ENCODE assay signal across 1 cellular context in the genomic region with DNA sequence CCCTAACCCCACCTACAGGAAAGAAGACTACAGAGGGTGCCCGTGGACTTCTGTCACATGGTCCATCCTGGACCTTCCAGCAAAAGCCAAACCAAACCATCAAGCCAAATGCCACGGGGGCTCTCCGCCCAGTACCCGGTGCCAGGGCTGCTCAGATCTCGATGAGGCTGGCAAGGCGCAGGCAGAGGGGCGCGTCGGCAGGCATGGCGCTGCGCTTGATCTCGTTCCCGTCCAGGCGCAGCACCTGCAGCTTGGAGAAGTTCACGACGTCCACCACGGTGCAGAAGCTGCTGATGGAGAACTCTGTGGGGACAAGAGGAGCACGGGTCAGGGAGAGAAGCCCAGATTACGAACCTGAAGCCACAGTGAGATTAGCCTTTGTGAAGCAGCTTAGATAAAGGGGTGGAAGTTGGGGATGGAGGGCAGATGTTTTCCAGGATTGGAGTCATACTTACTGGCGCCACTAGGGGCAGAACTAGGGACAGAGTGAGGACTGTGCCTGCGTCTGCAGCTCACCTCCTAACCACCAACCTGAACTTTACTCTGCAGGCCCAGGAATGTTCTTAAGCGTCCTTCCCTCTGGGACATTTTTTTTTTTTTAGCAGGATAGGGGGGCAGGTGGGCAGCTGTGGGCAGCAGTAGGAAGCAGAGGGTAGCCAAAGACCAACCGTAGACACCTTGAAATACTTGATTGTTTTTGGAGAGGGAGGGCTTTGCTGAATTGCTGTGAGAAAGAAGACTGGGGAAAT.
TF ChIP-seq lines count a peak whose summit lies in the region.

No MANE protein-coding gene starts in this region.

TF ChIP-seq in H1, 55 proteins besides CTCF, POLR2A, EP300 and RAD21:
- TF ChIP-seq SAP30 (IDR thresholded peaks at IDR 0.05; ENCODE audit: insufficient read depth, insufficient replicate concordance, low read length) = no peak
- 0 out of 2 replicates have a peak, but pooled peaks have one; percentile 29 for TF ChIP-seq MAX (IDR thresholded peaks at IDR 0.05)
- no peak for TF ChIP-seq SRF (IDR thresholded peaks at IDR 0.05; ENCODE audit: low read depth, low read length)
- peak; percentile 34; the same call in 1 of the 2 replicates for TF ChIP-seq TBP (IDR thresholded peaks at IDR 0.05; ENCODE audit: low read depth, low read length)
- TF ChIP-seq CREB1 (IDR thresholded peaks at IDR 0.05) = peak; percentile 38; the same call in 1 of the 2 replicates
- TF ChIP-seq TAF7 (optimal IDR thresholded peaks at IDR 0.05; ENCODE audit: borderline replicate concordance, low read depth, low read length) = no peak
- peak; percentile 49 for TF ChIP-seq ASH2L (IDR thresholded peaks at IDR 0.05; ENCODE audit: low read length)
- TF ChIP-seq, protein P1, sequence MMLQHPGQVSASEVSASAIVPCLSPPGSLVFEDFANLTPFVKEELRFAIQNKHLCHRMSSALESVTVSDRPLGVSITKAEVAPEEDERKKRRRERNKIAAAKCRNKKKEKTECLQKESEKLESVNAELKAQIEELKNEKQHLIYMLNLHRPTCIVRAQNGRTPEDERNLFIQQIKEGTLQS (IDR thresholded peaks at IDR 0.05; ENCODE audit: insufficient read depth, low read depth, low read length) = no peak
- peak; percentile 44; the same call in 1 of the 2 replicates for TF ChIP-seq GABPA (IDR thresholded peaks at IDR 0.05; ENCODE audit: borderline replicate concordance, insufficient read depth, low read length)
- TF ChIP-seq ZNF274 (IDR thresholded peaks at IDR 0.05; ENCODE audit: borderline replicate concordance, extremely low read depth, low read length) = no peak
- TF ChIP-seq YY1 (IDR thresholded peaks at IDR 0.05; ENCODE audit: low read depth, low read length) = peak; percentile 50; the same call in 1 of the 2 replicates
- TF ChIP-seq SIX5 (IDR thresholded peaks at IDR 0.05; ENCODE audit: low read depth, low read length) = no peak
- TF ChIP-seq TEAD4 (IDR thresholded peaks at IDR 0.05; ENCODE audit: low read depth, low read length) = peak; percentile 87
- no peak for TF ChIP-seq SP4 (IDR thresholded peaks at IDR 0.05; ENCODE audit: low read length)
- TF ChIP-seq HDAC2 (IDR thresholded peaks at IDR 0.05; ENCODE audit: borderline replicate concordance in 1 of 2, low read depth in 2 of 2, low read length in 2 of 2) = no peak
- no peak for TF ChIP-seq BRCA1 (IDR thresholded peaks at IDR 0.05; ENCODE audit: low read depth, low read length)
